ENCODE assay signal across 8 cellular contexts in the genomic region with DNA sequence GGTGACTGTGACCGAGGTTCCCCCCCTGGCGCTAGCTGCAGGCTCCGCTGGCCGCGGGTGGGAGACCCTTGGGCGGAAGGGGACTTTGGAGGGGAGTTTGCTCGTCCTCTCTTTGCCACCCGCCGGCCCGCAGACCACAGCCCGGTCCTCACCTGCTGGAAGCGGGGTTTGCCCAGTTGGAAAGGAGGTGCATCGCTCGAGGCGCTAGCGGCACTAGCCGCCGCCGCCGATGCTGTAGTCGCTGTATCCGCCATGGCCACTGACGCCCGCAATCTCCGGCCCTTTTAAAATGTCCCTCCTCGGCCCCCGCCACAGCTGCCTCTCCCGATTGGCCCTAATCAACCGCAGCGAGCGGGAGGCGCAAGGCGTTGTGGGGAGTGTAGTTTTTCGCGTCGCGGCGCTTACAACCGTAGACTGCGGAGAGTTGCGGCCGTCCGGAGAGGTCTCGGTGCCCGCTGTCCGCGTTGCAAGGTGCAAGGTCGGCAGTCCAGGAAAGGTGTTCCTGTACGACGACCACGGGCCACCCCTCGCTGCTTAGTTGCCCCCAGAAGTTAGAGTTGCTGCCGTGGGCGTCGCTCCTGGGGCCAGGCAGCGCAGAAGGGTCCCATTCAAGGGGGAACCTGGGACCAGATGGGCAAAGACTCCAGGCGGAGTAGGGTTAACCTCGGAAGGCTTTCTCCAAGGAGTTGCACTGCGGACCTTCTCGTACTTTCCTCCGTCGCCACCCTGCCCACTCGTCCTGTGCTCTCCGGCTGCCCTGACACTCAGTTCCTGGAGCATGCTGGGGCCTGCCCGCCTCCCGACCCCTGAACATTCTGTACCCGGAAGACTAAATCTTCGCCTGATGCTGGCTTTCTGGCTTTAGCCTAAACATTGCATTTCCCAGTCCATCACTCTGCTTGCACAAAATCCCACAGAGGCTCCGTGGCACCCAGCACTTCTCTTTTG. TPM values are rescaled to one million over a fixed set of nuclear protein-coding genes. Genes with fewer than 3 reads are reported as not detected.
A peak's percentile ranks its signal among the peaks of the same experiment; 100 is the strongest.
DNase-seq lines count a peak whose midpoint lies in the region; ATAC-seq and TF ChIP-seq lines count a peak whose summit lies in the region.

Gene SFXN5 (minus strand): TSS at position 261 of the 948 bp plus-strand sequence. CDS start 7 bp downstream, at position 254.

- H3K27me3 ChIP-seq in gastroesophageal sphincter (no peaks in the 10 kb centered on the region), suprapubic skin (no peaks in the 10 kb centered on the region)

- H3K4me1 ChIP-seq in gastroesophageal sphincter (peaks cover 0 to 45% (median 14%) of the 10 kb centered on the region in 3 donors), suprapubic skin (peaks cover 35% of the 10 kb centered on the region)

- no peaks in the 10 kb centered on the region for H3K36me3 Mint-ChIP-seq in activated naive CD4-positive, alpha-beta T cell treated with anti-CD3 and anti-CD28 coated beads for 36 hours (ENCODE audit: low read depth)

- TF ChIP-seq EP300 in gastroesophageal sphincter (IDR thresholded peaks at IDR 0.05): no peak
- no peak for TF ChIP-seq EP300 in suprapubic skin (IDR thresholded peaks at IDR 0.05)

- POLR2A ChIA-PET in HEK293T (lab: Yijun Ruan, JAX): interaction anchor here (0.7 to 1.3 kb wide), 8 partner anchors 8 to 184 kb away, joined by 3 to 5 read pairs (median 4); partner anchors contain the start of genes RAB11FIP5 and SPR

- H3K9me3 ChIP-seq in gastroesophageal sphincter: no peaks in the 10 kb centered on the region
- H3K9me3 ChIP-seq in suprapubic skin: no peaks in the 10 kb centered on the region

- no peaks in the 10 kb centered on the region for H3K27me3 Mint-ChIP-seq in activated naive CD4-positive, alpha-beta T cell treated with anti-CD3 and anti-CD28 coated beads for 36 hours (ENCODE audit: low read depth)

- ATAC-seq in gastroesophageal sphincter: peak; percentile 91

- peaks cover 20% of the 10 kb centered on the region for H3K4me1 Mint-ChIP-seq in activated naive CD4-positive, alpha-beta T cell treated with anti-CD3 and anti-CD28 coated beads for 36 hours (ENCODE audit: low read depth)

- DNase-seq in GM03348 (ENCODE audit: low spot score) (peak; percentile 94), HEK293T (ENCODE audit: extremely low spot score) (peak; percentile 86), NAMALWA (ENCODE audit: low spot score) (peak; percentile 93), SK-N-DZ (ENCODE audit: low spot score) (peak; percentile 93), non-pigmented ciliary epithelial cell (ENCODE audit: low read depth) (peak; percentile 53), suprapubic skin (ENCODE audit: low spot score in 2 of 2) (peak; percentile 97 to 98)
- DNase-seq in activated naive CD4-positive, alpha-beta T cell treated with anti-CD3 and anti-CD28 coated beads for 36 hours: peak; percentile 95

- TF ChIP-seq POLR2A in gastroesophageal sphincter (IDR thresholded peaks at IDR 0.05) (peak in 1 of 2 donors; percentile 32), suprapubic skin (IDR thresholded peaks at IDR 0.05) (no peak)

- intact Hi-C loops in activated naive CD4-positive, alpha-beta T cell treated with anti-CD3 and anti-CD28 coated beads for 36 hours (cut with micrococcal nuclease): loop anchor here (1.0 to 5.0 kb wide), 11 partner anchors 42 to 313 kb away; partner anchors contain the start of genes ALMS1, EMX1, PRADC1 and SMYD5

- peak in 3 of 4 experiments; percentile 25 to 37 (median 27) for TF ChIP-seq CTCF in gastroesophageal sphincter (IDR thresholded peaks at IDR 0.05)
- peak in 1 of 2 donors; percentile 24 for TF ChIP-seq CTCF in suprapubic skin (IDR thresholded peaks at IDR 0.05)

- H3K27ac ChIP-seq in gastroesophageal sphincter (peak within 1 kb of the TSS; percentile 82 to 97 (median 94)), suprapubic skin (peak within 1 kb of the TSS; percentile 91)

- H3K36me3 ChIP-seq in gastroesophageal sphincter (peaks cover 0 to 20% of the 10 kb centered on the region in 2 donors), suprapubic skin (peaks cover 11% of the 10 kb centered on the region)

- H3K27ac Mint-ChIP-seq in activated naive CD4-positive, alpha-beta T cell treated with anti-CD3 and anti-CD28 coated beads for 36 hours: peak within 1 kb of the TSS; percentile 87

- peak within 1 kb of the TSS; percentile 73 to 96 for H3K4me3 ChIP-seq in gastroesophageal sphincter
- H3K4me3 ChIP-seq in suprapubic skin: peak within 1 kb of the TSS; percentile 95

- peak within 1 kb of the TSS; percentile 88 for H3K4me3 Mint-ChIP-seq in activated naive CD4-positive, alpha-beta T cell treated with anti-CD3 and anti-CD28 coated beads for 36 hours

- H3K9me3 Mint-ChIP-seq in activated naive CD4-positive, alpha-beta T cell treated with anti-CD3 and anti-CD28 coated beads for 36 hours: no peaks in the 10 kb centered on the region

- WGBS in gastroesophageal sphincter (ENCODE audit: low coverage in 1 of 2), 2 donors: 2 to 5% methylated on average over 7 to 13 of the region's 69 CpGs
- 11% methylated on average over 33 of the region's 69 CpGs for WGBS in suprapubic skin

- CTCF ChIA-PET in HEK293T (lab: Yijun Ruan, JAX): interaction anchor here (1.0 kb wide), 1 partner anchor 106 kb away, joined by 5 read pairs; no protein-coding TSS in a partner anchor
- CTCF ChIA-PET in activated naive CD4-positive, alpha-beta T cell treated with anti-CD3 and anti-CD28 coated beads for 36 hours (lab: Charles Lee): interaction anchor here (1.6 to 1.7 kb wide), 2 partner anchors 15 to 105 kb away, joined by 8 to 9 read pairs; no protein-coding TSS in a partner anchor

TF ChIP-seq in HEK293T, 16 proteins besides CTCF, POLR2A, EP300 and RAD21:
- TF ChIP-seq ARNT (IDR thresholded peaks at IDR 0.05) (no peak), ZNF384 (IDR thresholded peaks at IDR 0.05) (no peak), TARDBP (IDR thresholded peaks at IDR 0.05) (no peak), ELF4 (IDR thresholded peaks at IDR 0.05) (no peak), FOXA1 (IDR thresholded peaks at IDR 0.05) (no peak), BHLHE40 (IDR thresholded peaks at IDR 0.05; ENCODE audit: borderline replicate concordance) (no peak), CTBP1 (IDR thresholded peaks at IDR 0.05; ENCODE audit: borderline replicate concordance) (no peak), FOXK2 (IDR thresholded peaks at IDR 0.05) (no peak), SP1 (IDR thresholded peaks at IDR 0.05) (no peak), NFRKB (IDR thresholded peaks at IDR 0.05) (no peak), FOXM1 (IDR thresholded peaks at IDR 0.05; ENCODE audit: borderline replicate concordance) (no peak), HDGF (IDR thresholded peaks at IDR 0.05; ENCODE audit: borderline replicate concordance) (no peak), LEF1 (IDR thresholded peaks at IDR 0.05; ENCODE audit: borderline replicate concordance) (no peak), SUZ12 (IDR thresholded peaks at IDR 0.05) (no peak), L3MBTL2 (conservative IDR thresholded peaks at IDR 0.05) (no peak)
- TF ChIP-seq, protein P1, sequence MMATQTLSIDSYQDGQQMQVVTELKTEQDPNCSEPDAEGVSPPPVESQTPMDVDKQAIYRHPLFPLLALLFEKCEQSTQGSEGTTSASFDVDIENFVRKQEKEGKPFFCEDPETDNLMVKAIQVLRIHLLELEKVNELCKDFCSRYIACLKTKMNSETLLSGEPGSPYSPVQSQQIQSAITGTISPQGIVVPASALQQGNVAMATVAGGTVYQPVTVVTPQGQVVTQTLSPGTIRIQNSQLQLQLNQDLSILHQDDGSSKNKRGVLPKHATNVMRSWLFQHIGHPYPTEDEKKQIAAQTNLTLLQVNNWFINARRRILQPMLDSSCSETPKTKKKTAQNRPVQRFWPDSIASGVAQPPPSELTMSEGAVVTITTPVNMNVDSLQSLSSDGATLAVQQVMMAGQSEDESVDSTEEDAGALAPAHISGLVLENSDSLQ (IDR thresholded peaks at IDR 0.05): no peak

RNA-seq across cellular contexts. Expression of gene SFXN5, which starts in this region (rescaled TPM):
- polyA plus RNA-seq in SK-N-DZ (2014; cell fraction: cytosol; rRNA removed): 10.3 and 14.5 TPM in 2 replicates
- 29.5 and 36.3 TPM in 2 replicates for polyA plus RNA-seq in SK-N-DZ (2014; cell fraction: nucleus; rRNA removed)
- 1 to 10 TPM; 5.3 to 6.8 TPM for total RNA-seq in activated naive CD4-positive, alpha-beta T cell treated with anti-CD3 and anti-CD28 coated beads for 36 hours
- 10 to 100 TPM in 1 of 4 donors, 1 to 10 TPM in 3; 5.7 to 11.8 (median 6.7) TPM for total RNA-seq in gastroesophageal sphincter
- total RNA-seq in suprapubic skin: 10 to 100 TPM; 11.9 to 25.7 (median 18.8) TPM

Comparison
In these comparisons a context has a peak if more than half of its experiments do, and no peak if none do; other contexts are left out.
1. Peak in every context shown above with its lines: DNase-seq, ATAC-seq, H3K4me3 ChIP-seq and H3K27ac ChIP-seq.